ENCODE assay signal across 14 cellular contexts in the genomic region with DNA sequence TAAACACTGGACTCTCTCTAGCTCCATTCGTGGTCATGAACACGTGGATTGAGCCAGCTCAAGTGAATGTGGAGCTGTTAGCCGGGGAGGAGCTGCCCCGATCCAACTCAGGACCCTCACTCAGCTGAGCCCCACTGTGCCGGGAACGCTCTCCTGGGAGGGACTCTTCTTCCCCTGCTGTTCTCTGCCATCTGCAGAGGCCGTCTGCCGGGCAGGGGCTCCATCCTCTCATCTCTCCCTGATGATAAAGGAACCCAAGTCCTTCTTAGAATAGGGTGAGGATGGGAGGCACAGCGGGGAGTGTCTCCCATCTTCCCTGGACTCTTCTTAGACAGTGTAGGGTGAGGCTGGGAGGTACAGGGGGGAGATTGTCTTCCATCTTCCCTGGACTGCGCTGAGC.
DNase-seq lines count a peak whose midpoint lies in the region; TF ChIP-seq lines count a peak whose summit lies in the region.
"Had no signal": no experiment of that assay in that cellular context is flagged by ENCODE, and none has a peak within 500 bp of the region (broad histone marks: within the 10 kb centered on the region; RNA-seq: fewer than 3 reads in every experiment).

No MANE protein-coding gene starts in this region.

- no peaks in the 10 kb centered on the region for H3K27me3 ChIP-seq in Karpas-422 (ENCODE audit: low read length)

- H3K4me2 ChIP-seq in Karpas-422 (ENCODE audit: low read depth, low read length, poor library complexity, severe bottlenecking) = no peak overlapping the region
- H3K4me2 ChIP-seq: A549, BLaER1 had no signal

- intact Hi-C loops in posterior vena cava (cut with DNase I) = no loop called here

- no peaks in the 10 kb centered on the region for H3K4me1 ChIP-seq in Karpas-422 (ENCODE audit: low read length)
- H3K4me1 ChIP-seq: A549, Caco-2 had no signal

- no peaks in the 10 kb centered on the region for H3K36me3 ChIP-seq in Karpas-422 (ENCODE audit: insufficient read depth, low read length)
- H3K36me3 ChIP-seq: BLaER1 had no signal

- H3K9me3 ChIP-seq in Karpas-422 (ENCODE audit: low read length) = no peaks in the 10 kb centered on the region
- H3K9me3 ChIP-seq: A549, Caco-2 had no signal

- no peak overlapping the region for H3K4me3 ChIP-seq in Karpas-422 (ENCODE audit: low read length)
- H3K4me3 ChIP-seq in coronary artery = no peak overlapping the region
- H3K4me3 ChIP-seq: A549, BLaER1 had no signal

- H4K20me1 ChIP-seq in Karpas-422 (ENCODE audit: insufficient read depth, low read depth, low read length) = 0 out of 2 replicates have a peak, but pooled peaks cover 4% of the 10 kb centered on the region
- H4K20me1 ChIP-seq: BLaER1 had no signal

- H3K27ac ChIP-seq in Karpas-422 (ENCODE audit: low read length) (no peak overlapping the region), coronary artery (no peak overlapping the region)
- H3K27ac ChIP-seq: A549, BLaER1 had no signal

- TF ChIP-seq CTCF in coronary artery (IDR thresholded peaks at IDR 0.05) = no peak

- H3K9me2 ChIP-seq in Karpas-422 (replicated peaks; ENCODE audit: insufficient read depth, low read length) = no peaks in the 10 kb centered on the region

- H3K9ac ChIP-seq in Karpas-422 (ENCODE audit: low read length) = no peak overlapping the region
- H3K9ac ChIP-seq: BLaER1 had no signal

- DNase-seq in Karpas-422 = peak; percentile 9
- peak; percentile 28 for DNase-seq in islet precursor cell
- DNase-seq in posterior vena cava (ENCODE audit: low spot score) = peak; percentile 62
- no peak for DNase-seq in NOMO-1 treated with DMSO at 0.1 percent for 48 hours (lab: John Stamatoyannopoulos, UW; ENCODE audit: unreplicated experiment)
- DNase-seq in coronary artery (ENCODE audit: low spot score) = no peak
- DNase-seq in activated naive CD4-positive, alpha-beta T cell treated with Interleukin-2 at 50 U/mL for 16 hours = no peak
- DNase-seq: Caco-2; CD8-positive, alpha-beta memory T cell; DND-41; GDM1; HCEC 1CT; HFFc6 had no signal

- H3K79me2 ChIP-seq in Karpas-422 (ENCODE audit: low read length) = no peaks in the 10 kb centered on the region

- no peak overlapping the region for H2AFZ ChIP-seq in Karpas-422 (ENCODE audit: low read length)

Comparison
In these comparisons a context has a peak if more than half of its experiments do, and no peak if none do; other contexts are left out.
1. DNase-seq: peak in Karpas-422 (single experiment), islet precursor cell (single experiment) and posterior vena cava (single experiment); none in NOMO-1 treated with DMSO at 0.1 percent for 48 hours (single experiment), coronary artery (single experiment) and activated naive CD4-positive, alpha-beta T cell treated with Interleukin-2 at 50 U/mL for 16 hours (single experiment).